In genomic region chr1:54120698-54121481, GRCh38 we compare ENCODE assay signal across 2 cellular contexts.
TF ChIP-seq lines count a peak whose summit lies in the region.

No MANE protein-coding gene starts in this region.

TF ChIP-seq in SK-N-SH, 30 proteins besides CTCF, POLR2A, EP300 and RAD21 (continued from another document):
- TF ChIP-seq USF2 (IDR thresholded peaks at IDR 0.05; ENCODE audit: borderline replicate concordance, low read depth, low read length), result no peak
- TF ChIP-seq RXRA (IDR thresholded peaks at IDR 0.05; ENCODE audit: borderline replicate concordance, low read depth), result no peak
- TF ChIP-seq NFIC (IDR thresholded peaks at IDR 0.05; ENCODE audit: borderline replicate concordance), result no peak

TF ChIP-seq in SK-N-SH treated with all-trans-retinoic acid at 6 μM for 48 hours, 23 proteins besides CTCF, POLR2A, EP300 and RAD21:
- TF ChIP-seq PATZ1 (CRISPR knock-in tag; IDR thresholded peaks at IDR 0.05; ENCODE audit: borderline replicate concordance) (no peak), POU6F1 (CRISPR knock-in tag; IDR thresholded peaks at IDR 0.05; ENCODE audit: borderline replicate concordance, low read depth) (no peak), ISL1 (CRISPR knock-in tag; IDR thresholded peaks at IDR 0.05) (no peak), TSHZ2 (CRISPR knock-in tag; IDR thresholded peaks at IDR 0.05) (no peak), PPARA (CRISPR knock-in tag; IDR thresholded peaks at IDR 0.05; ENCODE audit: borderline replicate concordance) (no peak), ZFP30 (CRISPR knock-in tag; IDR thresholded peaks at IDR 0.05) (no peak)
